Comparison of ENCODE assay signal across 8 cellular contexts in the genomic region with DNA sequence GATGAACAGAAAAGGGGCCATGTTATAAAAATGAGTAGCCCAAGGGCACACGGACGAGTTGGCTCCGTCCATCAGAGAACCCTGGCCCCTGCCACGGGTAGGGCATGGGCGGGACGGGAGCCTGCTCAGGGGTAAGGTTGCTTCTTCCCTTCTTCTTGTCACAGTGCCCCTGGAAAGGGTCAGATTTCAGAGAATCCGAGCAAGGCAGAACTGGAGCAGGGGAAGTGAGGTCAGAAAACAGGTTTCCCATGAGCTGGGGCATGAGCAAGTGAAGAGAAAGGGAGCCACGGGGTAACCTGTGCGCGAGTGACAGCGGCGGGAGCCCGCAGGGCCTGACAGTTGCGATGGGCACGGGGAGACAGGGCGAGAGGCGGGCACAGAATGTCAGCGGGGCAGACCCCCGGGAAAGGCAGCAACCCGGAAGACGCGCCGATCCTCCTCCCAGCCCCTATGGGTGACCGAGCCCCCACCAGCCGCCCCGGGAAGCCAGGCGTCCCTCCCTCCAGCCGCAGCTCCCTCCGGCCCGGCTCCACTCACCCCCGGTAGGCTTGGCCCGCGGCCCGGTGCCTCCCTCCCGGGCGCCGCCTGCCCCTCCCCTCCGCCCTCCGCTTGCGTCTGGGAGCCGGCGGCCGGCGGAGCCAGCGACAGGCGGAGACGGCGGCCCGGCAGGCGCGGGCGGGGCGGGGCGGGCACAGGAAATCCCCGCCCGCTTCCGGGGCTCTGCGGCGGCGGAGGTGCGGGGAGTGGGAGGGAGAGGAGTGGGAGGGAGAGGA. TPM values are rescaled to one million over a fixed set of nuclear protein-coding genes. Genes with fewer than 3 reads are reported as not detected.
A peak's percentile ranks its signal among the peaks of the same experiment; 100 is the strongest.
DNase-seq lines count a peak whose midpoint lies in the region; ATAC-seq and TF ChIP-seq lines count a peak whose summit lies in the region.

ZNF641 (minus strand) TSS at position 671 of the 773 bp plus-strand sequence. CDS start 2,829 bp downstream, outside the sequence.

- in situ Hi-C loops in mammary epithelial cell (cut with MboI; ENCODE audit: low sequenced_read_pairs in 2 of 2) = no loop called here

- DNase-seq in NCI-H1436 (lab: John Stamatoyannopoulos, UW) (peak; percentile 72), NCI-H1436 treated with DMSO at 0.1 percent for 48 hours (lab: John Stamatoyannopoulos, UW) (no peak), NCI-H187 (lab: John Stamatoyannopoulos, UW) (peak; percentile 51 to 64), mammary epithelial cell (peak; percentile 71), inferior parietal cortex (ENCODE audit: extremely low spot score) (peak; percentile 73)
- peak; percentile 51 to 56 for DNase-seq in stimulated activated CD4-positive, alpha-beta T cell treated with anti-CD3 and anti-CD28 coated beads, Interleukin-12 subunit alpha, Interleukin-12 subunit beta, amount 100 ng/mL, for 24 hours (ENCODE audit: low read depth in 2 of 2)

- peak within 1 kb of the TSS; percentile 87 for H2AFZ ChIP-seq in mammary epithelial cell (ENCODE audit: low read depth, low read length)

- H4K20me1 ChIP-seq in mammary epithelial cell (ENCODE audit: insufficient read depth, low read length) = no peaks in the 10 kb centered on the region

- H3K4me3 ChIP-seq in WI38 (ENCODE audit: low read depth, low read length) (peak within 1 kb of the TSS; percentile 74), mammary epithelial cell (replicated peaks in 1 of 3; ENCODE audit: insufficient read depth in 1 of 3, low read depth in 2 of 3, low read length in 3 of 3) (peak within 1 kb of the TSS; percentile 54 to 80 (median 65))

- CTCF ChIA-PET in mammary epithelial cell (lab: Charles Lee; ENCODE audit: low non-redundant PET) = interaction anchor here (0.6 kb wide), 1 partner anchor 268 kb away, joined by 5 read pairs; no protein-coding TSS in a partner anchor

- H3K4me2 ChIP-seq in mammary epithelial cell (ENCODE audit: insufficient read depth, low read depth, low read length) = peak within 1 kb of the TSS; percentile 86

- dilution Hi-C loops in mammary epithelial cell (cut with HindIII; ENCODE audit: low sequenced_read_pairs) = no loop called here

- ATAC-seq in HG02798 (IDR thresholded peaks at IDR 0.05; ENCODE audit: poor library complexity, unreplicated experiment) = peak; percentile 91

- H3K4me1 ChIP-seq in mammary epithelial cell (ENCODE audit: insufficient read depth, low read length) = peaks cover 16% of the 10 kb centered on the region

- H3K27ac ChIP-seq in mammary epithelial cell (ENCODE audit: insufficient read depth, low read depth, low read length) = peak within 1 kb of the TSS; percentile 75

- no peaks in the 10 kb centered on the region for H3K27me3 ChIP-seq in mammary epithelial cell (ENCODE audit: insufficient read depth, low read length)

- no peaks in the 10 kb centered on the region for H3K9me3 ChIP-seq in mammary epithelial cell (replicated peaks; ENCODE audit: insufficient read depth, low read length)

- peaks cover 4% of the 10 kb centered on the region for H3K36me3 ChIP-seq in mammary epithelial cell (ENCODE audit: insufficient read depth, low read length)

- 0% methylated on average over 2 of the region's 61 CpGs for WGBS in mammary epithelial cell (ENCODE audit: low coverage, missing lambda C conversion rate)

- TF ChIP-seq CTCF in WI38 (IDR thresholded peaks at IDR 0.05; ENCODE audit: low read depth, low read length) = no peak
- no peak for TF ChIP-seq CTCF in mammary epithelial cell (conservative IDR thresholded peaks at IDR 0.05 in 1 of 2, IDR thresholded peaks at IDR 0.05 in 1 of 2; ENCODE audit: extremely low read depth in 1 of 2, insufficient read depth in 1 of 2, low read depth in 1 of 2, low read length in 2 of 2)

- H3K9ac ChIP-seq in mammary epithelial cell (ENCODE audit: insufficient read depth, low read length) = peak within 1 kb of the TSS; percentile 56

- intact Hi-C loops in mammary epithelial cell (cut with micrococcal nuclease) = no loop called here

- no peaks in the 10 kb centered on the region for H3K79me2 ChIP-seq in mammary epithelial cell (ENCODE audit: insufficient read depth, low read length)

- no TSS peak for BruUV-seq in mammary epithelial cell (replicated peaks; lab: Mats Ljungman, UMichigan)

RNA-seq across cellular contexts. Expression of gene ZNF641, which starts in this region (rescaled TPM):
- total RNA-seq in mammary epithelial cell = 10 to 100 TPM; 14.1 to 16.8 TPM
- polyA plus RNA-seq in mammary epithelial cell = 4.8 TPM
- 4.1 TPM for polyA minus RNA-seq in mammary epithelial cell
